In the genomic region with DNA sequence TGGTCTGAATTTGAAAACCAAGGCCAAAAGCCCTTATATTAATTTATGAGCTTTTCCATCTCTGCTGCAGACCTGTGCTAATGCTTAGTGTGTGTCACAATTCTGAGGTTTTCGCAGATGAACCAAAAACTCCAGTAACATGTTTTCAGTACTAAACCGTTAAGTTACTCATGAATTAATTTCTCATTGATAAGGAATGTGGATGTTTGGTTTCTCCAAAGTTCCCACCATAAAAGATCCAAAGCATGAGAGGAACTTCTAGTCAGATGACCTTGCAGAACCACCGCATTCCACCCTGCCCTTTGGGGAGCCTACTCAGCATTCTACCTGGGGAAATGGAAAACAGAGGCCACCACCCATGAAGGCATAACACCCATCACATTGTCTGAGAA, we compare ENCODE assay signal across 2 cellular contexts.
TF ChIP-seq lines count a peak whose summit lies in the region.

No MANE protein-coding gene starts in this region.

TF ChIP-seq in K562, 482 proteins besides CTCF, POLR2A, EP300 and RAD21 (continues in another document):
- TF ChIP-seq MAFG (tag; conservative IDR thresholded peaks at IDR 0.05) (peak; percentile 26), THRAP3 (IDR thresholded peaks at IDR 0.05; ENCODE audit: borderline replicate concordance) (no peak), CSDE1 (IDR thresholded peaks at IDR 0.05) (peak in 1 of 2 experiments; percentile 14; a peak in 1 of 4 replicates), PPARD (CRISPR knock-in tag; IDR thresholded peaks at IDR 0.05) (no peak), C11orf30 (IDR thresholded peaks at IDR 0.05; ENCODE audit: low read depth) (0 out of 2 replicates have a peak, but pooled peaks have one; percentile 27), CHD2 (IDR thresholded peaks at IDR 0.05; ENCODE audit: low read depth, low read length) (no peak), ZNF699 (CRISPR knock-in tag; IDR thresholded peaks at IDR 0.05; ENCODE audit: insufficient replicate concordance) (peak; percentile 69), TEAD4 (IDR thresholded peaks at IDR 0.05; ENCODE audit: low read length) (no peak), TEAD4 (CRISPR knock-in tag; IDR thresholded peaks at IDR 0.05; ENCODE audit: borderline replicate concordance) (no peak), SPI1 (IDR thresholded peaks at IDR 0.05; ENCODE audit: borderline replicate concordance, low read depth, low read length) (no peak), ZKSCAN8 (CRISPR knock-in tag; IDR thresholded peaks at IDR 0.05) (0 out of 2 replicates have a peak, but pooled peaks have one; percentile 8), RBM39 (optimal IDR thresholded peaks at IDR 0.05; ENCODE audit: low read depth, low read length) (no peak), SMC3 (conservative IDR thresholded peaks at IDR 0.05; ENCODE audit: insufficient read depth, low read depth, low read length) (no peak), RFX7 (CRISPR knock-in tag; IDR thresholded peaks at IDR 0.05) (no peak), MAFF (IDR thresholded peaks at IDR 0.05; ENCODE audit: low read length) (peak; percentile 8; the same call in 1 of the 2 replicates), SAFB2 (IDR thresholded peaks at IDR 0.05; ENCODE audit: borderline replicate concordance, low read depth, low read length, severe bottlenecking) (no peak), GTF2E2 (tag; IDR thresholded peaks at IDR 0.05) (0 out of 2 replicates have a peak, but pooled peaks have one; percentile 9), SIN3B (IDR thresholded peaks at IDR 0.05; ENCODE audit: low read depth) (no peak), SRF (CRISPR knock-in tag; IDR thresholded peaks at IDR 0.05) (no peak), ZNF507 (tag; conservative IDR thresholded peaks at IDR 0.05) (0 out of 2 replicates have a peak, but pooled peaks have one; percentile 8)
- TF ChIP-seq, protein P1, sequence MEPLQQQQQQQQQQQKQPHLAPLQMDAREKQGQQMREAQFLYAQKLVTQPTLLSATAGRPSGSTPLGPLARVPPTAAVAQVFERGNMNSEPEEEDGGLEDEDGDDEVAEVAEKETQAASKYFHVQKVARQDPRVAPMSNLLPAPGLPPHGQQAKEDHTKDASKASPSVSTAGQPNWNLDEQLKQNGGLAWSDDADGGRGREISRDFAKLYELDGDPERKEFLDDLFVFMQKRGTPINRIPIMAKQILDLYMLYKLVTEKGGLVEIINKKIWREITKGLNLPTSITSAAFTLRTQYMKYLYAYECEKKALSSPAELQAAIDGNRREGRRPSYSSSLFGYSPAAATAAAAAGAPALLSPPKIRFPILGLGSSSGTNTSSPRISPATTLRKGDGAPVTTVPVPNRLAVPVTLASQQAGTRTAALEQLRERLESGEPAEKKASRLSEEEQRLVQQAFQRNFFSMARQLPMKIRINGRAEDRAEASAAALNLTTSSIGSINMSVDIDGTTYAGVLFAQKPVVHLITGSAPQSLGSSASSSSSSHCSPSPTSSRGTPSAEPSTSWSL (CRISPR knock-in tag; IDR thresholded peaks at IDR 0.05; ENCODE audit: borderline replicate concordance): no peak
- TF ChIP-seq, protein P2, sequence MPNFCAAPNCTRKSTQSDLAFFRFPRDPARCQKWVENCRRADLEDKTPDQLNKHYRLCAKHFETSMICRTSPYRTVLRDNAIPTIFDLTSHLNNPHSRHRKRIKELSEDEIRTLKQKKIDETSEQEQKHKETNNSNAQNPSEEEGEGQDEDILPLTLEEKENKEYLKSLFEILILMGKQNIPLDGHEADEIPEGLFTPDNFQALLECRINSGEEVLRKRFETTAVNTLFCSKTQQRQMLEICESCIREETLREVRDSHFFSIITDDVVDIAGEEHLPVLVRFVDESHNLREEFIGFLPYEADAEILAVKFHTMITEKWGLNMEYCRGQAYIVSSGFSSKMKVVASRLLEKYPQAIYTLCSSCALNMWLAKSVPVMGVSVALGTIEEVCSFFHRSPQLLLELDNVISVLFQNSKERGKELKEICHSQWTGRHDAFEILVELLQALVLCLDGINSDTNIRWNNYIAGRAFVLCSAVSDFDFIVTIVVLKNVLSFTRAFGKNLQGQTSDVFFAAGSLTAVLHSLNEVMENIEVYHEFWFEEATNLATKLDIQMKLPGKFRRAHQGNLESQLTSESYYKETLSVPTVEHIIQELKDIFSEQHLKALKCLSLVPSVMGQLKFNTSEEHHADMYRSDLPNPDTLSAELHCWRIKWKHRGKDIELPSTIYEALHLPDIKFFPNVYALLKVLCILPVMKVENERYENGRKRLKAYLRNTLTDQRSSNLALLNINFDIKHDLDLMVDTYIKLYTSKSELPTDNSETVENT (CRISPR knock-in tag; IDR thresholded peaks at IDR 0.05): no peak
- TF ChIP-seq, protein P3, sequence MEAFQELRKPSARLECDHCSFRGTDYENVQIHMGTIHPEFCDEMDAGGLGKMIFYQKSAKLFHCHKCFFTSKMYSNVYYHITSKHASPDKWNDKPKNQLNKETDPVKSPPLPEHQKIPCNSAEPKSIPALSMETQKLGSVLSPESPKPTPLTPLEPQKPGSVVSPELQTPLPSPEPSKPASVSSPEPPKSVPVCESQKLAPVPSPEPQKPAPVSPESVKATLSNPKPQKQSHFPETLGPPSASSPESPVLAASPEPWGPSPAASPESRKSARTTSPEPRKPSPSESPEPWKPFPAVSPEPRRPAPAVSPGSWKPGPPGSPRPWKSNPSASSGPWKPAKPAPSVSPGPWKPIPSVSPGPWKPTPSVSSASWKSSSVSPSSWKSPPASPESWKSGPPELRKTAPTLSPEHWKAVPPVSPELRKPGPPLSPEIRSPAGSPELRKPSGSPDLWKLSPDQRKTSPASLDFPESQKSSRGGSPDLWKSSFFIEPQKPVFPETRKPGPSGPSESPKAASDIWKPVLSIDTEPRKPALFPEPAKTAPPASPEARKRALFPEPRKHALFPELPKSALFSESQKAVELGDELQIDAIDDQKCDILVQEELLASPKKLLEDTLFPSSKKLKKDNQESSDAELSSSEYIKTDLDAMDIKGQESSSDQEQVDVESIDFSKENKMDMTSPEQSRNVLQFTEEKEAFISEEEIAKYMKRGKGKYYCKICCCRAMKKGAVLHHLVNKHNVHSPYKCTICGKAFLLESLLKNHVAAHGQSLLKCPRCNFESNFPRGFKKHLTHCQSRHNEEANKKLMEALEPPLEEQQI (IDR thresholded peaks at IDR 0.05): no peak
- TF ChIP-seq, protein P4, sequence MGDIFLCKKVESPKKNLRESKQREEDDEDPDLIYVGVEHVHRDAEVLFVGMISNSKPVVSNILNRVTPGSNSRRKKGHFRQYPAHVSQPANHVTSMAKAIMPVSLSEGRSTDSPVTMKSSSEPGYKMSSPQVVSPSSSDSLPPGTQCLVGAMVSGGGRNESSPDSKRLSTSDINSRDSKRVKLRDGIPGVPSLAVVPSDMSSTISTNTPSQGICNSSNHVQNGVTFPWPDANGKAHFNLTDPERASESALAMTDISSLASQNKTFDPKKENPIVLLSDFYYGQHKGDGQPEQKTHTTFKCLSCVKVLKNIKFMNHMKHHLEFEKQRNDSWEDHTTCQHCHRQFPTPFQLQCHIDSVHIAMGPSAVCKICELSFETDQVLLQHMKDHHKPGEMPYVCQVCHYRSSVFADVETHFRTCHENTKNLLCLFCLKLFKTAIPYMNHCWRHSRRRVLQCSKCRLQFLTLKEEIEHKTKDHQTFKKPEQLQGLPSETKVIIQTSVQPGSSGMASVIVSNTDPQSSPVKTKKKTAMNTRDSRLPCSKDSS (IDR thresholded peaks at IDR 0.05; ENCODE audit: low read depth, partially characterized antibody): no peak

TF ChIP-seq in HEK293T, 16 proteins besides CTCF, POLR2A, EP300 and RAD21:
- TF ChIP-seq HDGF (IDR thresholded peaks at IDR 0.05; ENCODE audit: borderline replicate concordance) (no peak), FOXK2 (IDR thresholded peaks at IDR 0.05) (no peak), ARNT (IDR thresholded peaks at IDR 0.05) (no peak), ELF4 (IDR thresholded peaks at IDR 0.05) (no peak), TARDBP (IDR thresholded peaks at IDR 0.05) (no peak), FOXM1 (IDR thresholded peaks at IDR 0.05; ENCODE audit: borderline replicate concordance) (no peak), NFRKB (IDR thresholded peaks at IDR 0.05) (no peak), CTBP1 (IDR thresholded peaks at IDR 0.05; ENCODE audit: borderline replicate concordance) (no peak), BHLHE40 (IDR thresholded peaks at IDR 0.05; ENCODE audit: borderline replicate concordance) (no peak), SUZ12 (IDR thresholded peaks at IDR 0.05) (no peak), ZNF384 (IDR thresholded peaks at IDR 0.05) (no peak), LEF1 (IDR thresholded peaks at IDR 0.05; ENCODE audit: borderline replicate concordance) (no peak), L3MBTL2 (conservative IDR thresholded peaks at IDR 0.05) (no peak), SP1 (IDR thresholded peaks at IDR 0.05) (no peak), FOXA1 (IDR thresholded peaks at IDR 0.05) (no peak)
- TF ChIP-seq, protein P5, sequence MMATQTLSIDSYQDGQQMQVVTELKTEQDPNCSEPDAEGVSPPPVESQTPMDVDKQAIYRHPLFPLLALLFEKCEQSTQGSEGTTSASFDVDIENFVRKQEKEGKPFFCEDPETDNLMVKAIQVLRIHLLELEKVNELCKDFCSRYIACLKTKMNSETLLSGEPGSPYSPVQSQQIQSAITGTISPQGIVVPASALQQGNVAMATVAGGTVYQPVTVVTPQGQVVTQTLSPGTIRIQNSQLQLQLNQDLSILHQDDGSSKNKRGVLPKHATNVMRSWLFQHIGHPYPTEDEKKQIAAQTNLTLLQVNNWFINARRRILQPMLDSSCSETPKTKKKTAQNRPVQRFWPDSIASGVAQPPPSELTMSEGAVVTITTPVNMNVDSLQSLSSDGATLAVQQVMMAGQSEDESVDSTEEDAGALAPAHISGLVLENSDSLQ (IDR thresholded peaks at IDR 0.05): no peak
